In genomic region chr6:35188886-35189285, GRCh38 we compare ENCODE assay signal across 34 cellular contexts. TPM values are rescaled to one million over a fixed set of nuclear protein-coding genes. Genes with fewer than 3 reads are reported as not detected.
"Had no signal": no experiment of that assay in that cellular context is flagged by ENCODE, and none has a peak within 500 bp of the region (broad histone marks: within the 10 kb centered on the region; RNA-seq: fewer than 3 reads in every experiment).

No MANE protein-coding gene starts in this region.

- H3K27me3 ChIP-seq: brain microvascular endothelial cell, MG63 had no signal

- H3K36me3 ChIP-seq: brain microvascular endothelial cell, MG63 had no signal

- H3K27ac ChIP-seq: brain microvascular endothelial cell had no signal

- H3K9me3 ChIP-seq: MG63 had no signal

- DNase-seq: activated B cell treated with CpG ODN at 0.5 μM for 24 hours; activated CD4-positive, alpha-beta memory T cell treated with anti-CD3 and anti-CD28 coated beads for 36 hours; activated CD4-positive, alpha-beta T cell treated with anti-CD3 and anti-CD28 coated beads for 4 hours; activated CD4-positive, alpha-beta T cell treated with anti-CD3 and anti-CD28 coated beads, Interleukin-2, amount 50 U/mL, for 1 hour; activated CD4-positive, CD25-positive, alpha-beta regulatory T cell treated with anti-CD3 and anti-CD28 coated beads, Interleukin-2, amount 50 U/mL, for 72 hours; activated CD8-positive, alpha-beta memory T cell treated with anti-CD3 and anti-CD28 coated beads, Interleukin-2, amount 50 U/mL, for 4 hours; activated naive CD4-positive, alpha-beta T cell; activated naive CD4-positive, alpha-beta T cell treated with anti-CD3 and anti-CD28 coated beads, Interleukin-2, amount 50 U/mL, for 16 hours; activated naive CD8-positive, alpha-beta T cell treated with anti-CD3 and anti-CD28 coated beads for 36 hours; activated T-cell treated with anti-CD3 and anti-CD28 coated beads for 4 hours; activated T-cell treated with anti-CD3 and anti-CD28 coated beads, Interleukin-2, amount 50 U/mL, for 4 hours; amniotic stem cell; aorta; brain microvascular endothelial cell; Karpas-422; KBM-7; MG63; NCI-H1048; NCI-H1105 treated with DMSO at 0.1 percent for 48 hours; NCI-H1436; NCI-H1694 treated with DMSO at 0.1 percent for 48 hours; NCI-H2029; NCI-H345; NCI-H524 treated with DMSO at 0.1 percent for 48 hours; NCI-H748 treated with DMSO at 0.1 percent for 48 hours; Right ventricle myocardium superior; SW 1271; T-helper 1 cell; T-helper 2 cell; T-helper 9 cell had no signal

- H3K4me3 ChIP-seq: MG63 had no signal

RNA-seq across cellular contexts. Expression of gene SCUBE3, which starts 24.9 kb away (rescaled TPM):
- total RNA-seq: activated B cell treated with CpG ODN at 0.5 μM for 24 hours; activated naive CD8-positive, alpha-beta T cell treated with anti-CD3 and anti-CD28 coated beads for 36 hours; activated T-helper 1 cell treated with anti-CD3 and anti-CD28 coated beads, Interleukin-12 subunit alpha, Interleukin-12 subunit beta, Interleukin-2, Interleukin-4 antibody, amounts not matched to agents 30 ng/mL and 10 ng/mL and 1 ng/mL, durations not matched to agents 14 hours and 24 hours and 36 hours; OCI-LY7 had no signal

RNA-seq across cellular contexts. Expression of gene TCP11, which starts 47.7 kb away (rescaled TPM):
- total RNA-seq: activated B cell treated with CpG ODN at 0.5 μM for 24 hours; activated CD4-positive, alpha-beta memory T cell treated with anti-CD3 and anti-CD28 coated beads for 36 hours; activated naive CD8-positive, alpha-beta T cell treated with anti-CD3 and anti-CD28 coated beads for 36 hours; activated T-cell treated with anti-CD3 and anti-CD28 coated beads, Interleukin-2, amount 50 U/mL, for 4 hours; activated T-helper 1 cell treated with anti-CD3 and anti-CD28 coated beads, Interleukin-12 subunit alpha, Interleukin-12 subunit beta, Interleukin-2, Interleukin-4 antibody, amounts not matched to agents 30 ng/mL and 10 ng/mL and 1 ng/mL, durations not matched to agents 14 hours and 24 hours and 36 hours; chondrocyte; NCI-H460; OCI-LY7; Right ventricle myocardium superior had no signal
- polyA plus RNA-seq: aorta had no signal
